Comparison of ENCODE assay signal across 11 cellular contexts in genomic region chr10:72009062-72009429, GRCh38. TPM values are rescaled to one million over a fixed set of nuclear protein-coding genes. Genes with fewer than 3 reads are reported as not detected.
DNase-seq lines count a peak whose midpoint lies in the region; ATAC-seq and TF ChIP-seq lines count a peak whose summit lies in the region.
"Had no signal": no experiment of that assay in that cellular context is flagged by ENCODE, and none has a peak within 500 bp of the region (broad histone marks: within the 10 kb centered on the region; RNA-seq: fewer than 3 reads in every experiment).

No MANE protein-coding gene starts in this region.

- H3K9ac ChIP-seq in GM23248, result peak overlapping the region; percentile 76

- H3K36me3 Mint-ChIP-seq in brain, result peaks cover 35% of the 10 kb centered on the region
- H3K36me3 Mint-ChIP-seq in CD8-positive, alpha-beta T cell, result no peaks in the 10 kb centered on the region

- H3K79me2 ChIP-seq in GM23248 (ENCODE audit: insufficient read depth), result peaks cover 66% of the 10 kb centered on the region

- POLR2A ChIA-PET in CD8-positive, alpha-beta T cell (lab: Charles Lee), result interaction anchor here (0.6 kb wide), 1 partner anchor 21 kb away, joined by 3 read pairs; no protein-coding TSS in a partner anchor

- DNase-seq in GM23248 (peak; percentile 87), sciatic nerve (ENCODE audit: low spot score) (no peak), DMS53 (lab: John Stamatoyannopoulos, UW) (no peak)
- DNase-seq in CD8-positive, alpha-beta T cell, result no peak
- DNase-seq: NCI-H1436 treated with DMSO at 0.1 percent for 48 hours had no signal

- TF ChIP-seq CTCF in brain (conservative IDR thresholded peaks at IDR 0.05), result no peak
- no peak for TF ChIP-seq CTCF in CD8-positive, alpha-beta T cell (IDR thresholded peaks at IDR 0.05)

- peak overlapping the region; percentile 93 to 99 (median 96) for H3K27ac Mint-ChIP-seq in brain
- no peak overlapping the region for H3K27ac Mint-ChIP-seq in CD8-positive, alpha-beta T cell
- H3K27ac Mint-ChIP-seq: dendritic cell treated with granulocyte-macrophage colony-stimulating factor and Interleukin-4, amounts not matched to agents 40 ng/mL and 50 ng/mL, for 4 days had no signal

- no peaks in the 10 kb centered on the region for H3K27me3 Mint-ChIP-seq in brain
- no peaks in the 10 kb centered on the region for H3K27me3 Mint-ChIP-seq in CD8-positive, alpha-beta T cell (ENCODE audit: low read depth)
- H3K27me3 Mint-ChIP-seq: activated T-helper 17 cell treated with anti-CD3 and anti-CD28 coated beads, Interleukin-2, amount 50 U/mL, for 72 hours had no signal

- peaks cover 25% of the 10 kb centered on the region for H3K4me1 ChIP-seq in GM23248 (ENCODE audit: insufficient read depth)
- H3K4me1 ChIP-seq in CD8-positive, alpha-beta T cell (ENCODE audit: insufficient read depth, low read length), result no peaks in the 10 kb centered on the region

- H3K27me3 ChIP-seq in GM23248 (replicated peaks; ENCODE audit: insufficient read depth), result no peaks in the 10 kb centered on the region
- no peaks in the 10 kb centered on the region for H3K27me3 ChIP-seq in layer of hippocampus (ENCODE audit: control insufficient read depth, insufficient read depth, low read length)
- H3K27me3 ChIP-seq in CD8-positive, alpha-beta T cell (ENCODE audit: insufficient read depth, low read length), result no peaks in the 10 kb centered on the region

- peaks cover 72% of the 10 kb centered on the region for H3K4me1 Mint-ChIP-seq in brain
- H3K4me1 Mint-ChIP-seq in CD8-positive, alpha-beta T cell (ENCODE audit: low read depth), result no peaks in the 10 kb centered on the region
- H3K4me1 Mint-ChIP-seq: activated T-helper 17 cell treated with anti-CD3 and anti-CD28 coated beads, Interleukin-2, amount 50 U/mL, for 72 hours had no signal

- peak overlapping the region; percentile 51 for H3K4me2 ChIP-seq in GM23248 (ENCODE audit: unreplicated experiment)

- intact Hi-C loops in CD8-positive, alpha-beta T cell (cut with DNase I, micrococcal nuclease), result no loop called here
- intact Hi-C loops in sciatic nerve (cut with DNase I), result no loop called here

- H3K9me2 ChIP-seq in GM23248 (ENCODE audit: insufficient read depth), result no peaks in the 10 kb centered on the region

- H4K20me1 ChIP-seq in GM23248 (ENCODE audit: insufficient read depth), result no peaks in the 10 kb centered on the region

- peaks cover 23% of the 10 kb centered on the region for H3F3A ChIP-seq in GM23248 (ENCODE audit: insufficient read depth)

- H2AFZ ChIP-seq in GM23248, result peak overlapping the region; percentile 12

- no peaks in the 10 kb centered on the region for H3K9me3 Mint-ChIP-seq in brain
- no peaks in the 10 kb centered on the region for H3K9me3 Mint-ChIP-seq in CD8-positive, alpha-beta T cell
- H3K9me3 Mint-ChIP-seq: activated T-helper 17 cell treated with anti-CD3 and anti-CD28 coated beads, Interleukin-2, amount 50 U/mL, for 72 hours; dendritic cell treated with granulocyte-macrophage colony-stimulating factor and Interleukin-4, amounts not matched to agents 40 ng/mL and 50 ng/mL, for 4 days had no signal

- WGBS in GM23248 (ENCODE audit: low coverage in 1 of 2, low lambda C conversion rate in 2 of 2, missing lambda C conversion rate in 2 of 2), 2 experiments, result 10 to 13% methylated on average over 9 of the region's 9 CpGs

- no peak for ATAC-seq in CD8-positive, alpha-beta T cell
- no peak for ATAC-seq in sciatic nerve
- ATAC-seq in HG03139 (IDR thresholded peaks at IDR 0.05; ENCODE audit: unreplicated experiment), result no peak
- ATAC-seq: activated T-helper 17 cell treated with anti-CD3 and anti-CD28 coated beads, Interleukin-2, amount 50 U/mL, for 72 hours had no signal

- in situ Hi-C loops in GM23248 (cut with MboI), result no loop called here

- H3K27ac ChIP-seq in GM23248, result peak overlapping the region; percentile 96
- H3K27ac ChIP-seq in layer of hippocampus (ENCODE audit: low read depth, low read length), result peak overlapping the region; percentile 89
- peak overlapping the region; percentile 13 to 93 (median 81) for H3K27ac ChIP-seq in skin epidermis
- no peak overlapping the region for H3K27ac ChIP-seq in CD8-positive, alpha-beta T cell (ENCODE audit: low read depth, low read length)

- no peak overlapping the region for H3K4me3 ChIP-seq in GM23248
- H3K4me3 ChIP-seq in skin epidermis, result no peak overlapping the region
- H3K4me3 ChIP-seq in CD8-positive, alpha-beta T cell (ENCODE audit: low read depth, low read length), result no peak overlapping the region

- no peaks in the 10 kb centered on the region for H3K9me3 ChIP-seq in GM23248 (ENCODE audit: low read depth)
- H3K9me3 ChIP-seq in CD8-positive, alpha-beta T cell (ENCODE audit: low read length), result no peaks in the 10 kb centered on the region

- CTCF ChIA-PET in CD8-positive, alpha-beta T cell (lab: Charles Lee), result no interaction called here

- H3K36me3 ChIP-seq in GM23248 (ENCODE audit: low read depth), result peaks cover 12% of the 10 kb centered on the region
- H3K36me3 ChIP-seq in CD8-positive, alpha-beta T cell (ENCODE audit: insufficient read depth, low read length), result no peaks in the 10 kb centered on the region

- peak overlapping the region in 4 of 5 experiments; percentile 21 to 57 (median 34) for H3K4me3 Mint-ChIP-seq in brain
- H3K4me3 Mint-ChIP-seq in CD8-positive, alpha-beta T cell, result no peak overlapping the region
- H3K4me3 Mint-ChIP-seq: activated T-helper 17 cell treated with anti-CD3 and anti-CD28 coated beads, Interleukin-2, amount 50 U/mL, for 72 hours; dendritic cell treated with granulocyte-macrophage colony-stimulating factor and Interleukin-4, amounts not matched to agents 40 ng/mL and 50 ng/mL, for 4 days had no signal

RNA-seq across cellular contexts. Expression of gene CHST3, which starts 44.9 kb away (rescaled TPM):
- total RNA-seq in GM23248 (2014; rRNA removed; shearing (Covaris generic)), result 42.2 and 43.3 TPM in 2 replicates
- 10.4 and 10.7 TPM in 2 replicates for polyA plus RNA-seq in GM23248 (2016; fragmentation: Nextera tagmentation; extraction: Ambion mirVana)
- polyA plus RNA-seq in brain (ENCODE audit: insufficient read depth, low read depth, low replicate concordance), result 11.4 TPM
- not detected for total RNA-seq in CD8-positive, alpha-beta T cell
- 36.5 TPM for total RNA-seq in sciatic nerve

Comparison
In these comparisons a context has a peak if more than half of its experiments do, and no peak if none do; other contexts are left out.
1. RNA of gene CHST3, which starts 44.9 kb away (total RNA-seq): 42.2 to 43.3 TPM in GM23248 and 36.5 TPM in sciatic nerve (single experiment); not detected in CD8-positive, alpha-beta T cell; every median in the first group is over 10 times any median in the second.